In genomic region chr1:10046356-10047085, GRCh38 we compare ENCODE assay signal across 13 cellular contexts. TPM values are rescaled to one million over a fixed set of nuclear protein-coding genes. Genes with fewer than 3 reads are reported as not detected.
DNase-seq lines count a peak whose midpoint lies in the region; TF ChIP-seq lines count a peak whose summit lies in the region.
"Had no signal": no experiment of that assay in that cellular context is flagged by ENCODE, and none has a peak within 500 bp of the region (broad histone marks: within the 10 kb centered on the region; RNA-seq: fewer than 3 reads in every experiment).

No MANE protein-coding gene starts in this region.

- H3K4me3 Mint-ChIP-seq in endothelial cell (ENCODE audit: unreplicated experiment): no peak overlapping the region
- H3K4me3 Mint-ChIP-seq: stimulated activated effector memory CD8-positive, alpha-beta T cell treated with anti-CD3 and anti-CD28 coated beads, Interleukin-12 subunit alpha, Interleukin-12 subunit beta, amount 100 ng/mL, for 72 hours had no signal

- H3K4me3 ChIP-seq in MG63 (no peak overlapping the region), dorsolateral prefrontal cortex (peak overlapping the region in 6 of 59 donors; percentile 3 to 18 (median 12)), mesodermal cell (ENCODE audit: extremely low read depth, insufficient read depth, low read length, poor library complexity, severe bottlenecking) (no peak overlapping the region), testis (no peak overlapping the region)

- peak overlapping the region in 56 of 59 donors; percentile 4 to 89 (median 63) for H3K27ac ChIP-seq in dorsolateral prefrontal cortex
- H3K27ac ChIP-seq in mesodermal cell (ENCODE audit: low read depth, low read length, severe bottlenecking): peak overlapping the region; percentile 8
- peak overlapping the region; percentile 21 to 52 for H3K27ac ChIP-seq in testis

- no peak for TF ChIP-seq POLR2A in testis (IDR thresholded peaks at IDR 0.05)

- no peaks in the 10 kb centered on the region for H3K9me3 Mint-ChIP-seq in endothelial cell (ENCODE audit: unreplicated experiment)
- H3K9me3 Mint-ChIP-seq: stimulated activated effector memory CD8-positive, alpha-beta T cell treated with anti-CD3 and anti-CD28 coated beads, Interleukin-12 subunit alpha, Interleukin-12 subunit beta, amount 100 ng/mL, for 72 hours had no signal

- H3K27ac Mint-ChIP-seq in endothelial cell (ENCODE audit: unreplicated experiment): no peak overlapping the region
- H3K27ac Mint-ChIP-seq: stimulated activated effector memory CD8-positive, alpha-beta T cell treated with anti-CD3 and anti-CD28 coated beads, Interleukin-12 subunit alpha, Interleukin-12 subunit beta, amount 100 ng/mL, for 72 hours had no signal

- H3K36me3 ChIP-seq in MG63 (peaks cover 13% of the 10 kb centered on the region), mesodermal cell (ENCODE audit: control insufficient read depth, insufficient read depth, low read length) (peaks cover 37% of the 10 kb centered on the region), testis (ENCODE audit: low read depth, missing control alignments) (no peaks in the 10 kb centered on the region)

- H3K27me3 ChIP-seq in MG63 (no peaks in the 10 kb centered on the region), dorsolateral prefrontal cortex (no peaks in the 10 kb centered on the region), testis (no peaks in the 10 kb centered on the region)

- H3K27me3 Mint-ChIP-seq in endothelial cell (ENCODE audit: unreplicated experiment): peaks cover 2% of the 10 kb centered on the region

- peaks cover 4% of the 10 kb centered on the region for H3K36me3 Mint-ChIP-seq in endothelial cell (ENCODE audit: low read depth, unreplicated experiment)

- H3K9me3 ChIP-seq in MG63 (no peaks in the 10 kb centered on the region), mesodermal cell (ENCODE audit: control insufficient read depth, low read length) (no peaks in the 10 kb centered on the region), testis (no peaks in the 10 kb centered on the region)

- DNase-seq in MG63 (peak; percentile 71), dorsolateral prefrontal cortex (peak in 2 of 10 donors; percentile 33 to 48), testis (peak; percentile 76), DMS53 treated with DMSO at 0.1 percent for 48 hours (lab: John Stamatoyannopoulos, UW; ENCODE audit: unreplicated experiment) (no peak), NCI-H82 treated with DMSO at 0.1 percent for 48 hours (lab: John Stamatoyannopoulos, UW; ENCODE audit: unreplicated experiment) (no peak), endothelial cell (ENCODE audit: low spot score) (no peak), glomerular visceral epithelial cell (ENCODE audit: extremely low spot score) (no peak)
- DNase-seq: stimulated activated CD4-positive, alpha-beta T cell treated with anti-CD3 and anti-CD28 coated beads, Interleukin-15, amount 100 ng/mL, for 24 hours; T-helper 1 cell had no signal

- H3K4me1 Mint-ChIP-seq in endothelial cell (ENCODE audit: unreplicated experiment): peaks cover 14% of the 10 kb centered on the region

- intact Hi-C loops in dorsolateral prefrontal cortex (cut with DNase I): no loop called here
- intact Hi-C loops in testis (cut with DNase I; ENCODE audit: low total_unique reads): no loop called here

- H3K4me1 ChIP-seq in mesodermal cell (ENCODE audit: control insufficient read depth, insufficient read depth, low read length, poor library complexity, severe bottlenecking) (peaks cover 8% of the 10 kb centered on the region), testis (peaks cover 31% of the 10 kb centered on the region)

- TF ChIP-seq CTCF in dorsolateral prefrontal cortex (IDR thresholded peaks at IDR 0.05 in 54 of 56, conservative IDR thresholded peaks at IDR 0.05 in 2 of 56; ENCODE audit: low read depth in 1 of 56, partially characterized antibody in 56 of 56) (no peak), testis (IDR thresholded peaks at IDR 0.05) (no peak), endothelial cell (IDR thresholded peaks at IDR 0.05; ENCODE audit: unreplicated experiment) (no peak)

- 86 to 94% methylated on average over 7 of the region's 8 CpGs for WGBS in mesodermal cell (ENCODE audit: insufficient coverage in 2 of 2), 2 experiments
- 57 to 63% methylated on average over 8 of the region's 8 CpGs for WGBS in testis, 2 donors

RNA-seq across cellular contexts. Expression of gene UBE4B, which starts 13.8 kb away (rescaled TPM):
- 13.5 and 15.0 TPM in 2 replicates for total RNA-seq in MG63 (2014; rRNA removed; shearing (Covaris generic); ENCODE audit: low replicate concordance)
- 100 to 1,000 TPM in 1 of 120 experiments, 10 to 100 TPM in 119; 59.0 to 105 (median 78.4) TPM for total RNA-seq in dorsolateral prefrontal cortex
- polyA plus RNA-seq in mesodermal cell (2013, experiment 1 of 2): 41.2 TPM
- 39.5 TPM for polyA plus RNA-seq in mesodermal cell (2013, experiment 2 of 2)
- total RNA-seq in testis: 10 to 100 TPM; 62.0 to 63.3 TPM
- 26.1 TPM for polyA plus RNA-seq in testis (ENCODE audit: insufficient read depth, low read depth, low replicate concordance)
- total RNA-seq in endothelial cell (ENCODE audit: unreplicated experiment): 54.8 TPM

RNA-seq across cellular contexts. Expression of gene RBP7, which starts 49.5 kb away (rescaled TPM):
- total RNA-seq in MG63 (2014; rRNA removed; shearing (Covaris generic); ENCODE audit: low replicate concordance): 0.57 TPM in 1 of 2 replicates, not detected in the other
- 10 to 100 TPM in 39 of 120 experiments, 1 to 10 TPM in 79, not detected in 2; 1.1 to 45.6 (median 6.9) TPM for total RNA-seq in dorsolateral prefrontal cortex
- 0.88 TPM for polyA plus RNA-seq in mesodermal cell (2013, experiment 1 of 2)
- polyA plus RNA-seq in mesodermal cell (2013, experiment 2 of 2): not detected
- total RNA-seq in testis: 1 to 10 TPM; 6.5 to 7.7 TPM
- 35.3 TPM for polyA plus RNA-seq in testis (ENCODE audit: insufficient read depth, low read depth, low replicate concordance)
- 0.92 TPM for total RNA-seq in endothelial cell (ENCODE audit: unreplicated experiment)
- total RNA-seq: activated CD8-positive, alpha-beta memory T cell treated with anti-CD3 and anti-CD28 coated beads for 36 hours; lung microvascular endothelial cell had no signal

Comparison
In these comparisons a context has a peak if more than half of its experiments do, and no peak if none do; other contexts are left out.
1. DNase-seq: peak in MG63 (single experiment) and testis (single experiment); none in DMS53 treated with DMSO at 0.1 percent for 48 hours (single experiment), NCI-H82 treated with DMSO at 0.1 percent for 48 hours (single experiment), endothelial cell (single experiment) and glomerular visceral epithelial cell (single experiment).
2. H3K27ac ChIP-seq: peak in every context shown above with its lines; median percentile 63 in dorsolateral prefrontal cortex; 36 in testis; 8 in mesodermal cell.